1 cellular context compared by ENCODE assay signal in the genomic region with DNA sequence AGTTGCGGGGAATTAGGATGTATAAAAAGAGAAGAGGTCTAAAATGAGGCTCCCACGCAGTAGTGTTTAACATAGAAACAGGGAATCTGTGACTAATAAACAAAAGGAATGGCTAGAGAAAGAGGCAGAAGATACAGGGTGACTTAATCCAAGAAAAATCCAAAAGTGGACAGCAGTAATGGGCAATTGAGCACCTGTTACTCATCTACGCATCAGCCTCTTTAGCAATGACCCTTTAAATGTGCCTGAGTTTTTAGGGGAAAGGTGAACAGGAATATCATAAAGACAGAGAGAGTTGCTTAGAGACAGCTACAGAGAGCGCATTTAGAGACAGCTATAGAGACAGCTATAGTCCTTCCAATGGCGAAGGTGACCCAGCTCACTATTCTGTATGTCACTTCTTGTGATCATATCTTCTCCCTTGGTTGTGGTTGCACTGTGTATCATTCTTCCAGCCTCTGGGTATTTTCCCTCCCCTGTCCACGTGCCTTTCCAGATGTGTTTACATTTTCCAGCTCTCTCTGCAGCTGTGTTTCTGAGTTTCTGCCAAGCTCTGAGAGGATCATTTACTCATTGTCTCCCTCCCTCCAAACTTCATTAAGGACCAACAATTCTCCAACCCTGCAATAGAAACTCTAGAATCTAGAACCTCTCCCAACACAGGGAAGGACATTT.
TF ChIP-seq lines count a peak whose summit lies in the region.

No MANE protein-coding gene starts in this region.

TF ChIP-seq in SK-N-SH treated with all-trans-retinoic acid at 6 μM for 48 hours, 23 proteins besides CTCF, POLR2A, EP300 and RAD21 (continued from another document):
- TF ChIP-seq, protein P1, sequence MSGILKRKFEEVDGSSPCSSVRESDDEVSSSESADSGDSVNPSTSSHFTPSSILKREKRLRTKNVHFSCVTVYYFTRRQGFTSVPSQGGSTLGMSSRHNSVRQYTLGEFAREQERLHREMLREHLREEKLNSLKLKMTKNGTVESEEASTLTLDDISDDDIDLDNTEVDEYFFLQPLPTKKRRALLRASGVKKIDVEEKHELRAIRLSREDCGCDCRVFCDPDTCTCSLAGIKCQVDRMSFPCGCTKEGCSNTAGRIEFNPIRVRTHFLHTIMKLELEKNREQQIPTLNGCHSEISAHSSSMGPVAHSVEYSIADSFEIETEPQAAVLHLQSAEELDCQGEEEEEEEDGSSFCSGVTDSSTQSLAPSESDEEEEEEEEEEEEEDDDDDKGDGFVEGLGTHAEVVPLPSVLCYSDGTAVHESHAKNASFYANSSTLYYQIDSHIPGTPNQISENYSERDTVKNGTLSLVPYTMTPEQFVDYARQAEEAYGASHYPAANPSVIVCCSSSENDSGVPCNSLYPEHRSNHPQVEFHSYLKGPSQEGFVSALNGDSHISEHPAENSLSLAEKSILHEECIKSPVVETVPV (CRISPR knock-in tag; IDR thresholded peaks at IDR 0.05): no peak
- no peak for TF ChIP-seq PPARA (CRISPR knock-in tag; IDR thresholded peaks at IDR 0.05; ENCODE audit: borderline replicate concordance)
- no peak for TF ChIP-seq ESRRG (CRISPR knock-in tag; IDR thresholded peaks at IDR 0.05)
- no peak for TF ChIP-seq RARB (CRISPR knock-in tag; IDR thresholded peaks at IDR 0.05)
- no peak for TF ChIP-seq ZC3H10 (CRISPR knock-in tag; IDR thresholded peaks at IDR 0.05)
- TF ChIP-seq BACH2 (CRISPR knock-in tag; IDR thresholded peaks at IDR 0.05; ENCODE audit: borderline replicate concordance): no peak
